ENCODE assay signal across 13 cellular contexts in the genomic region with DNA sequence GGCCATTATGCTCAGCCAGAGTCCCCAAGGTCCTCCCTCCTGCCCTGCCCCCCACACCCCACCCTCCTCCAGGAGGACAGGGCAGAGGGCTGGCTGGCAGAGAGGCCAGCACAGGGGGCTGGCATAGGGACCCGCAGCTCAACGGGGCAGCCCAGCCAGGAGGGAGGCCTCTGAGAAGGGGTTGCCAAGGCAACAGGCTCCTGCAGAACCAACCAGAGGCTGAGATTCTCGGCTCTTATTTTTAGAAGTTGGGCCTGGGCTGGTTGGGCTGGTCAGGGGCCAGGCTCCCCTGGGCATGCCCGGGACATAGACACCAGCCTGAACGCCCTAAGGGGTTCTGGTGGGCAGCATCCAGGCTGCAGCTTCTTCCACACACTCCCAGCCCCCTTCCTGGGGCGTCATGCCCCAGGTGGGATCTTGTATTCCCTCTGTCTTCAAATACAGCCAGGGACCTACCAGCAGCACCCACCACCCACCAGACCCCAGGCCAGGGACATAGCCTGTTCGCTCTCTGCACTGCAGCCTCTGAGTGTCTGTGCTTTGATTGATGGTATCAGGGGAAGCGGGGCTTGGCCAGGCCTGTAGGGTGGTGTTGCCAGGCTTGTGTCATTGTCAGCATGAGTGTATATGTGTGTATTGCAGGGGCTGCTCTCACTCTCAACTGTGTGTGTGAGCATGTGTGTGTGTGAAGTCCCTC. TPM values are rescaled to one million over a fixed set of nuclear protein-coding genes. Genes with fewer than 3 reads are reported as not detected.
DNase-seq lines count a peak whose midpoint lies in the region; TF ChIP-seq lines count a peak whose summit lies in the region.
"Had no signal": no experiment of that assay in that cellular context is flagged by ENCODE, and none has a peak within 500 bp of the region (broad histone marks: within the 10 kb centered on the region; RNA-seq: fewer than 3 reads in every experiment).

No MANE protein-coding gene starts in this region.

- no peak overlapping the region for H3K4me3 ChIP-seq in BLaER1 treated with 17β-estradiol and CSF1 and Interleukin-3, amounts not matched to agents 10 nM and 100 nM
- H3K4me3 ChIP-seq in NT2/D1 (ENCODE audit: insufficient read length, low read depth) (no peak overlapping the region), dorsolateral prefrontal cortex (peak overlapping the region in 3 of 59 donors; percentile 2 to 36 (median 4)), mesodermal cell (ENCODE audit: extremely low read depth, insufficient read depth, low read length, poor library complexity, severe bottlenecking) (no peak overlapping the region), foreskin fibroblast (ENCODE audit: low read depth in 1 of 2, low read length in 2 of 2) (no peak overlapping the region)
- H3K4me3 ChIP-seq: MG63, pancreas had no signal

- H3K9ac ChIP-seq in BLaER1 treated with 17β-estradiol and CSF1 and Interleukin-3, amounts not matched to agents 10 nM and 100 nM = peak overlapping the region in 5 of 11 experiments; percentile 28 to 51 (median 30); a peak in 2 of 22 replicates
- peak overlapping the region; percentile 57 for H3K9ac ChIP-seq in NT2/D1 (ENCODE audit: insufficient read length, low read depth)

- 0 out of 22 replicates have a peak overlapping the region, but pooled peaks of 2 of the 11 experiments have one; percentile 14 to 47 for H3K27ac ChIP-seq in BLaER1 treated with 17β-estradiol and CSF1 and Interleukin-3, amounts not matched to agents 10 nM and 100 nM
- H3K27ac ChIP-seq in dorsolateral prefrontal cortex = peak overlapping the region in 50 of 59 donors; percentile 8 to 77 (median 56)
- H3K27ac ChIP-seq in mesodermal cell (ENCODE audit: low read depth, low read length, severe bottlenecking) = peak overlapping the region; percentile 86
- H3K27ac ChIP-seq: pancreas had no signal

- peaks cover 0 to 8% (median 4%) of the 10 kb centered on the region in 11 experiments; a peak in 12 of 22 replicates for H3K27me3 ChIP-seq in BLaER1 treated with 17β-estradiol and CSF1 and Interleukin-3, amounts not matched to agents 10 nM and 100 nM
- H3K27me3 ChIP-seq in NT2/D1 (ENCODE audit: insufficient read depth, insufficient read length) (no peaks in the 10 kb centered on the region), dorsolateral prefrontal cortex (no peaks in the 10 kb centered on the region)
- H3K27me3 ChIP-seq: MG63, pancreas had no signal

- 58 to 65% methylated on average over 6 to 7 of the region's 8 CpGs for whole genome bisulfite sequencing in mesodermal cell (ENCODE audit: insufficient coverage in 2 of 2), 2 experiments

- H3K4me1 ChIP-seq in BLaER1 treated with 17β-estradiol and CSF1 and Interleukin-3, amounts not matched to agents 10 nM and 100 nM = peaks cover 39 to 76% (median 70%) of the 10 kb centered on the region in 10 experiments
- H3K4me1 ChIP-seq in NT2/D1 (ENCODE audit: insufficient read depth, insufficient read length) (peaks cover 19% of the 10 kb centered on the region), mesodermal cell (ENCODE audit: control insufficient read depth, insufficient read depth, low read length, poor library complexity, severe bottlenecking) (peaks cover 31% of the 10 kb centered on the region)
- H3K4me1 ChIP-seq: pancreas had no signal

- intact Hi-C loops in dorsolateral prefrontal cortex (cut with DNase I) = no loop called here

- no peaks in the 10 kb centered on the region for H3K9me3 ChIP-seq in BLaER1 treated with 17β-estradiol and CSF1 and Interleukin-3, amounts not matched to agents 10 nM and 100 nM (replicated peaks in 1 of 11)
- H3K9me3 ChIP-seq in NT2/D1 (ENCODE audit: insufficient read depth, low read length) (no peaks in the 10 kb centered on the region), mesodermal cell (ENCODE audit: control insufficient read depth, low read length) (no peaks in the 10 kb centered on the region)
- H3K9me3 ChIP-seq: MG63, pancreas had no signal

- H3K36me3 ChIP-seq in BLaER1 treated with 17β-estradiol and CSF1 and Interleukin-3, amounts not matched to agents 10 nM and 100 nM = no peaks in the 10 kb centered on the region
- H3K36me3 ChIP-seq in NT2/D1 (ENCODE audit: insufficient read depth, insufficient read length, low read length) (no peaks in the 10 kb centered on the region), mesodermal cell (ENCODE audit: control insufficient read depth, insufficient read depth, low read length) (no peaks in the 10 kb centered on the region)
- H3K36me3 ChIP-seq: MG63, pancreas had no signal

- H4K20me1 ChIP-seq in BLaER1 treated with 17β-estradiol and CSF1 and Interleukin-3, amounts not matched to agents 10 nM and 100 nM = no peaks in the 10 kb centered on the region

- DNase-seq in NT2/D1 (ENCODE audit: low read depth, low spot score) (no peak), dorsolateral prefrontal cortex (peak in 1 of 10 donors; percentile 63), foreskin fibroblast (no peak), NCI-H1092 treated with DMSO at 0.1 percent for 48 hours (lab: John Stamatoyannopoulos, UW) (no peak)
- DNase-seq in activated CD8-positive, alpha-beta memory T cell treated with anti-CD3 and anti-CD28 coated beads, Interleukin-2, amount 50 U/mL, for 4 hours = no peak
- no peak for DNase-seq in stimulated activated CD4-positive, alpha-beta T cell treated with anti-CD3 and anti-CD28 coated beads, Interleukin-1b, Interleukin-23, amount 100 ng/mL, for 48 hours
- DNase-seq: activated naive CD8-positive, alpha-beta T cell treated with anti-CD3 and anti-CD28 coated beads for 36 hours; MG63; NCI-H2171 treated with DMSO at 0.1 percent for 48 hours; stimulated activated CD4-positive, alpha-beta T cell treated with anti-CD3 and anti-CD28 coated beads, Interleukin-12 subunit alpha, Interleukin-12 subunit beta, amount 100 ng/mL, for 4 hours had no signal

- TF ChIP-seq CTCF in dorsolateral prefrontal cortex (IDR thresholded peaks at IDR 0.05 in 54 of 56, conservative IDR thresholded peaks at IDR 0.05 in 2 of 56; ENCODE audit: low read depth in 1 of 56, partially characterized antibody in 56 of 56) (no peak), foreskin fibroblast (IDR thresholded peaks at IDR 0.05; ENCODE audit: low read depth, low read length) (no peak)

- peak overlapping the region; percentile 7 to 84 (median 71); a peak in 21 of 22 replicates for H3K4me2 ChIP-seq in BLaER1 treated with 17β-estradiol and CSF1 and Interleukin-3, amounts not matched to agents 10 nM and 100 nM

RNA-seq across cellular contexts. Expression of gene ADGRB2, which starts 18.1 kb away (rescaled TPM):
- 100 to 1,000 TPM; 101 to 272 (median 186) TPM for total RNA-seq in dorsolateral prefrontal cortex
- polyA plus RNA-seq in mesodermal cell (2013, experiment 1 of 2) = 24.5 TPM
- 18.7 TPM for polyA plus RNA-seq in mesodermal cell (2013, experiment 2 of 2)

RNA-seq across cellular contexts. Expression of gene SPOCD1, which starts 33.6 kb away (rescaled TPM):
- total RNA-seq in dorsolateral prefrontal cortex = 1 to 10 TPM in 68 of 120 experiments, under 1 TPM in 48, not detected in 4; 0.14 to 9.4 (median 1.1) TPM
- polyA plus RNA-seq in mesodermal cell (2013, experiment 1 of 2) = 7.0 TPM
- polyA plus RNA-seq in mesodermal cell (2013, experiment 2 of 2) = 5.4 TPM
- total RNA-seq: activated naive CD8-positive, alpha-beta T cell treated with anti-CD3 and anti-CD28 coated beads for 36 hours had no signal
